8 cellular contexts compared by ENCODE assay signal in genomic region chr11:64232182-64233018, GRCh38. TPM values are rescaled to one million over a fixed set of nuclear protein-coding genes. Genes with fewer than 3 reads are reported as not detected.
A peak's percentile ranks its signal among the peaks of the same experiment; 100 is the strongest.
DNase-seq lines count a peak whose midpoint lies in the region; ATAC-seq and TF ChIP-seq lines count a peak whose summit lies in the region.
"Had no signal": no experiment of that assay in that cellular context is flagged by ENCODE, and none has a peak within 500 bp of the region (broad histone marks: within the 10 kb centered on the region; RNA-seq: fewer than 3 reads in every experiment).

No MANE protein-coding gene starts in this region.

- no peak for DNase-seq in activated naive CD8-positive, alpha-beta T cell treated with anti-CD3 and anti-CD28 coated beads, Interleukin-2, amount 10 ng/mL, durations not matched to agents 7 days and 5 days
- DNase-seq in stimulated activated CD8-positive, alpha-beta memory T cell treated with anti-CD3 and anti-CD28 coated beads, Interleukin-4, amount 100 ng/mL, for 48 hours: no peak
- DNase-seq: GM23248, NCI-H510A treated with DMSO at 0.1 percent for 48 hours had no signal

- POLR2A ChIA-PET in activated naive CD8-positive, alpha-beta T cell treated with anti-CD3 and anti-CD28 coated beads, Interleukin-2, amount 10 ng/mL, durations not matched to agents 7 days and 5 days (lab: Charles Lee): interaction anchor here (1.0 to 26.2 kb wide), 9 partner anchors 7 to 85 kb away, joined by 3 to 419 read pairs (median 6); partner anchors contain the start of genes FERMT3, PPP1R14B and PRDX5

- no peak for ATAC-seq in activated naive CD8-positive, alpha-beta T cell treated with anti-CD3 and anti-CD28 coated beads, Interleukin-2, amount 10 ng/mL, durations not matched to agents 7 days and 5 days (ENCODE audit: low read depth)
- ATAC-seq in HG02981 (IDR thresholded peaks at IDR 0.05; ENCODE audit: unreplicated experiment) (no peak), HG03457 (IDR thresholded peaks at IDR 0.05; ENCODE audit: unreplicated experiment) (no peak)

- no peaks in the 10 kb centered on the region for H3K27me3 Mint-ChIP-seq in IgD-negative memory B cell
- H3K27me3 Mint-ChIP-seq in activated naive CD8-positive, alpha-beta T cell treated with anti-CD3 and anti-CD28 coated beads, Interleukin-2, amount 10 ng/mL, durations not matched to agents 7 days and 5 days: no peaks in the 10 kb centered on the region
- peaks cover 4% of the 10 kb centered on the region for H3K27me3 Mint-ChIP-seq in nephron (ENCODE audit: low read depth)

- H3K4me3 Mint-ChIP-seq in IgD-negative memory B cell (peak overlapping the region; percentile 64 to 98 (median 92)), nephron (peak overlapping the region; percentile 84 to 92 (median 89))
- H3K4me3 Mint-ChIP-seq in activated naive CD8-positive, alpha-beta T cell treated with anti-CD3 and anti-CD28 coated beads, Interleukin-2, amount 10 ng/mL, durations not matched to agents 7 days and 5 days: peak overlapping the region; percentile 93

- H3K27ac Mint-ChIP-seq in IgD-negative memory B cell: peak overlapping the region in 2 of 3 donors; percentile 86 to 99
- peak overlapping the region; percentile 48 for H3K27ac Mint-ChIP-seq in activated naive CD8-positive, alpha-beta T cell treated with anti-CD3 and anti-CD28 coated beads, Interleukin-2, amount 10 ng/mL, durations not matched to agents 7 days and 5 days
- H3K27ac Mint-ChIP-seq in nephron: peak overlapping the region; percentile 37 to 69 (median 53)

- H3K4me1 Mint-ChIP-seq in IgD-negative memory B cell: peaks cover 19 to 36% (median 30%) of the 10 kb centered on the region in 3 donors
- H3K4me1 Mint-ChIP-seq in activated naive CD8-positive, alpha-beta T cell treated with anti-CD3 and anti-CD28 coated beads, Interleukin-2, amount 10 ng/mL, durations not matched to agents 7 days and 5 days: peaks cover 39% of the 10 kb centered on the region
- H3K4me1 Mint-ChIP-seq in nephron: peaks cover 37% of the 10 kb centered on the region

- H3K9me3 Mint-ChIP-seq in IgD-negative memory B cell (no peaks in the 10 kb centered on the region), nephron (no peaks in the 10 kb centered on the region)
- H3K9me3 Mint-ChIP-seq in activated naive CD8-positive, alpha-beta T cell treated with anti-CD3 and anti-CD28 coated beads, Interleukin-2, amount 10 ng/mL, durations not matched to agents 7 days and 5 days: no peaks in the 10 kb centered on the region

- no peak for TF ChIP-seq CTCF in nephron (IDR thresholded peaks at IDR 0.05; ENCODE audit: unreplicated experiment in 3 of 3)

- H3K36me3 Mint-ChIP-seq in IgD-negative memory B cell (peaks cover 2% of the 10 kb centered on the region), nephron (ENCODE audit: low read depth) (no peaks in the 10 kb centered on the region)
- peaks cover 11% of the 10 kb centered on the region for H3K36me3 Mint-ChIP-seq in activated naive CD8-positive, alpha-beta T cell treated with anti-CD3 and anti-CD28 coated beads, Interleukin-2, amount 10 ng/mL, durations not matched to agents 7 days and 5 days

RNA-seq across cellular contexts. Expression of gene VEGFB, which starts 2.0 kb away (rescaled TPM):
- polyA plus RNA-seq in IgD-negative memory B cell: 34.8 TPM
- total RNA-seq in activated naive CD8-positive, alpha-beta T cell treated with anti-CD3 and anti-CD28 coated beads, Interleukin-2, amount 10 ng/mL, durations not matched to agents 7 days and 5 days: 10 to 100 TPM; 93.4 to 98.8 TPM

RNA-seq across cellular contexts. Expression of gene DNAJC4, which starts 2.1 kb away (rescaled TPM):
- polyA plus RNA-seq in IgD-negative memory B cell: 49.3 TPM
- total RNA-seq in activated naive CD8-positive, alpha-beta T cell treated with anti-CD3 and anti-CD28 coated beads, Interleukin-2, amount 10 ng/mL, durations not matched to agents 7 days and 5 days: 10 to 100 TPM; 59.6 to 60.3 TPM

RNA-seq across cellular contexts. Expression of gene NUDT22, which starts 6.3 kb away (rescaled TPM):
- 56.6 TPM for polyA plus RNA-seq in IgD-negative memory B cell
- total RNA-seq in activated naive CD8-positive, alpha-beta T cell treated with anti-CD3 and anti-CD28 coated beads, Interleukin-2, amount 10 ng/mL, durations not matched to agents 7 days and 5 days: 100 to 1,000 TPM; 102 to 103 TPM

RNA-seq across cellular contexts. Expression of gene TRPT1, which starts 6.4 kb away (rescaled TPM):
- 75.0 TPM for polyA plus RNA-seq in IgD-negative memory B cell
- 10 to 100 TPM; 45.0 to 47.8 TPM for total RNA-seq in activated naive CD8-positive, alpha-beta T cell treated with anti-CD3 and anti-CD28 coated beads, Interleukin-2, amount 10 ng/mL, durations not matched to agents 7 days and 5 days

RNA-seq across cellular contexts. Expression of gene FKBP2, which starts 8.5 kb away (rescaled TPM):
- 101 TPM for polyA plus RNA-seq in IgD-negative memory B cell
- total RNA-seq in activated naive CD8-positive, alpha-beta T cell treated with anti-CD3 and anti-CD28 coated beads, Interleukin-2, amount 10 ng/mL, durations not matched to agents 7 days and 5 days: 10 to 100 TPM; 27.7 to 28.1 TPM
